Comparison of ENCODE assay signal across 22 cellular contexts in the genomic region with DNA sequence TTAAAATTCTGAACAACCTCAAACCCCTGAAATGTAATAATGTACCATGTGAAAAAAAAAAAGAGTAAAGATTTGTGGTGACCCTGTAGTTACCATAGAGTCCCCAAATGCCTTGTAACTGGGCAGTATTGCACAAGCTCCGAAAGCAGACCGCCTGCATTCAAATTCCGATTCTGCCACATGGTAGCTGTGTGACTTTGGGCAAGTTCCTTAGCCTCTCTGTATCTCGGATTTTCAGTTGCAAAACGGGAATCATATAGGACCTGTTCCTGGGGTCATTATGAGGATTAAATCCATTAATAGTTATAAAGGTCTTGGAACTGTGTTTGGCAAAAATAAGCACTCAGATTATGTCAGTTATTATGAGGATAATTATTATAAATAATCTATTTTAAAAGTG.
"Had no signal": no experiment of that assay in that cellular context is flagged by ENCODE, and none has a peak within 500 bp of the region (broad histone marks: within the 10 kb centered on the region; RNA-seq: fewer than 3 reads in every experiment).

No MANE protein-coding gene starts in this region.

- H3K4me3 Mint-ChIP-seq: activated B cell treated with CpG ODN at 0.5 μM for 24 hours; activated CD4-positive, alpha-beta memory T cell treated with anti-CD3 and anti-CD28 coated beads for 36 hours; activated CD4-positive, alpha-beta T cell treated with anti-CD3 and anti-CD28 coated beads, Interleukin-2, amount 10 ng/mL, durations not matched to agents 7 days and 5 days; activated naive CD8-positive, alpha-beta T cell treated with anti-CD3 and anti-CD28 coated beads, Interleukin-2, amount 50 U/mL, for 24 hours; activated T-cell treated with anti-CD3 and anti-CD28 coated beads, Interleukin-2, amount 50 U/mL, for 4 hours; T-helper 17 cell had no signal

- H3K27ac ChIP-seq: ascending aorta, body of pancreas had no signal

- H3K9me3 ChIP-seq: ascending aorta, body of pancreas, MG63 had no signal

- H3K36me3 Mint-ChIP-seq: activated CD4-positive, alpha-beta memory T cell treated with anti-CD3 and anti-CD28 coated beads for 36 hours; activated naive CD4-positive, alpha-beta T cell treated with anti-CD3 and anti-CD28 coated beads, Interleukin-2, amount 50 U/mL, for 72 hours had no signal

- H3K27ac Mint-ChIP-seq: activated B cell treated with CpG ODN at 0.5 μM for 24 hours; activated CD4-positive, alpha-beta memory T cell treated with anti-CD3 and anti-CD28 coated beads for 36 hours; activated CD4-positive, alpha-beta T cell treated with anti-CD3 and anti-CD28 coated beads, Interleukin-2, amount 10 ng/mL, durations not matched to agents 7 days and 5 days; activated naive CD8-positive, alpha-beta T cell treated with anti-CD3 and anti-CD28 coated beads, Interleukin-2, amount 50 U/mL, for 24 hours had no signal

- H3K27me3 Mint-ChIP-seq: activated B cell treated with CpG ODN at 0.5 μM for 24 hours; activated CD4-positive, alpha-beta memory T cell treated with anti-CD3 and anti-CD28 coated beads for 36 hours; activated CD4-positive, alpha-beta T cell treated with anti-CD3 and anti-CD28 coated beads, Interleukin-2, amount 10 ng/mL, durations not matched to agents 7 days and 5 days; activated naive CD8-positive, alpha-beta T cell treated with anti-CD3 and anti-CD28 coated beads, Interleukin-2, amount 50 U/mL, for 24 hours; T-helper 17 cell had no signal

- H3K27me3 ChIP-seq: ascending aorta, body of pancreas, MG63 had no signal

- H3K4me1 ChIP-seq: ascending aorta, body of pancreas had no signal

- H3K36me3 ChIP-seq: ascending aorta, MG63 had no signal

- H3K4me1 Mint-ChIP-seq: activated B cell treated with CpG ODN at 0.5 μM for 24 hours; activated naive CD8-positive, alpha-beta T cell treated with anti-CD3 and anti-CD28 coated beads, Interleukin-2, amount 50 U/mL, for 24 hours had no signal

- H3K9me3 Mint-ChIP-seq: activated B cell treated with CpG ODN at 0.5 μM for 24 hours; activated CD4-positive, alpha-beta memory T cell treated with anti-CD3 and anti-CD28 coated beads for 36 hours; activated CD4-positive, alpha-beta T cell treated with anti-CD3 and anti-CD28 coated beads, Interleukin-2, amount 10 ng/mL, durations not matched to agents 7 days and 5 days; activated naive CD4-positive, alpha-beta T cell treated with anti-CD3 and anti-CD28 coated beads, Interleukin-2, amount 50 U/mL, for 72 hours; activated naive CD8-positive, alpha-beta T cell treated with anti-CD3 and anti-CD28 coated beads, Interleukin-2, amount 50 U/mL, for 24 hours; activated T-cell treated with anti-CD3 and anti-CD28 coated beads, Interleukin-2, amount 50 U/mL, for 4 hours had no signal

- ATAC-seq: activated naive CD4-positive, alpha-beta T cell treated with anti-CD3 and anti-CD28 coated beads, Interleukin-2, amount 50 U/mL, for 72 hours; activated naive CD8-positive, alpha-beta T cell treated with anti-CD3 and anti-CD28 coated beads, Interleukin-2, amount 50 U/mL, for 24 hours; activated T-cell treated with anti-CD3 and anti-CD28 coated beads, Interleukin-2, amount 50 U/mL, for 4 hours; body of pancreas; T-helper 17 cell had no signal

- DNase-seq: activated B cell treated with CpG ODN at 0.5 μM for 24 hours; activated CD4-positive, alpha-beta memory T cell treated with anti-CD3 and anti-CD28 coated beads for 36 hours; activated CD4-positive, alpha-beta T cell treated with anti-CD3 and anti-CD28 coated beads for 1 hour; activated CD4-positive, alpha-beta T cell treated with anti-CD3 and anti-CD28 coated beads, Interleukin-2, amount 10 ng/mL, durations not matched to agents 7 days and 5 days; activated CD8-positive, alpha-beta memory T cell treated with anti-CD3 and anti-CD28 coated beads for 24 hours; activated effector memory CD4-positive, alpha-beta T cell treated with anti-CD3 and anti-CD28 coated beads, Interleukin-2, amount 50 U/mL, for 16 hours; activated naive CD4-positive, alpha-beta T cell treated with Interleukin-2 at 50 U/mL for 16 hours; activated naive CD8-positive, alpha-beta T cell treated with anti-CD3 and anti-CD28 coated beads, Interleukin-2, amount 50 U/mL, for 24 hours; activated T-cell treated with anti-CD3 and anti-CD28 coated beads, Interleukin-2, amount 50 U/mL, for 4 hours; amniotic stem cell; KG1; MV-4-11; NCI-H1417 treated with DMSO at 0.1 percent for 48 hours; NCI-H1694 treated with DMSO at 0.1 percent for 48 hours; NCI-H524; SIG-M5; T-helper 17 cell; T-helper 9 cell had no signal

- H3K4me3 ChIP-seq: ascending aorta, body of pancreas, MG63 had no signal
